Comparison of ENCODE assay signal across 8 cellular contexts in the genomic region with DNA sequence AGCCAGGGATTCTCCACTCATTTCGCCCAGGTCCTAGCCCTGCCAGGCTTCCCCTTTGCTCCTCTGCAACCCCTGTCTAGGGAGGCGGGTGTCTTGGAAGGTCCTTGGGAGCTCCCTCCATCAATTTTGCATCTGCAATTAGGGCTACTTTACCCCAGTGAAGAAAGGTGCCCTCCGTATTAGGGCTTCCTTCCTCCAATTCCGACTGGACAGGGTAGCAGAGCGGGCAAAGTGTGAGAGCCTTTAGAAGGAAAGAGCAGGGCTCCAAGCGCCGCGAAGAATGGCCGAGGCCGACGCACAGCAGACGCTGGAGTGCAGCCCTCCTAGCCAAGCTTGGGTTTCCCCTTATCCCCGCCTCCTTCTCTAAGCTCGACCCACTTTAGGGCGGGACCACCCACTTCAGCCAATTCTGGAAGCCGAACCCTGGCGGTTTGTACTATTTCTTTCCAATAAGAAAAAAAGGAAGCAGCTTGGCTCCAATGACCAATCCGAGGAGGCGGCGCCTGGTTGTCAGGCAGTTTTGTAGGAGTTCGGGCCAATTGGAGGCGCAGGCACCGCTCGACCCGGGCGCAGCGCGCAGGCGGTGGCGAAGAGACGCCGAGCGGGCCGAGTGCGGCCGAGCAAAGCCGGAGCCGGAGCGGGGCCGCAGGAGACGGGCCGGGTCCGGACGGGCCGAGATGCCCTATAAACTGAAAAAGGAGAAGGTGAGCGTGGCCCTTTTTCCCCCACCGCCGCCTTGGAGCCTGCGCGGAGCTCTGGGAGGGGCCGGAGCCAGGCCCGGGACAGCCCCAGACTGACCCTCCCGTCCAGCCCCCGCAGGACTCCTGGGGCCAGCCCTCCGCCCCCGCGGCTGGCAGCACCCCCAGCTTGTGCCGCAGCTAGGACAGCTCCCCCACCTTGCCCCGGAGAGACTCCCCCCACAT. TPM values are rescaled to one million over a fixed set of nuclear protein-coding genes. Genes with fewer than 3 reads are reported as not detected.
A peak's percentile ranks its signal among the peaks of the same experiment; 100 is the strongest.
DNase-seq lines count a peak whose midpoint lies in the region; ATAC-seq and TF ChIP-seq lines count a peak whose summit lies in the region.

A gene (plus strand): TSS at position 570 of the 923 bp plus-strand sequence. CDS start 108 bp downstream, at position 678.

- POLR2A ChIA-PET in activated CD4-positive, alpha-beta T cell treated with anti-CD3 and anti-CD28 coated beads for 36 hours (lab: Charles Lee) = interaction anchor here (0.6 to 1.6 kb wide), 12 partner anchors 9 to 280 kb away, joined by 3 to 15 read pairs (median 4); a partner anchor contains a TSS

- H3K9me3 Mint-ChIP-seq in activated CD4-positive, alpha-beta T cell treated with anti-CD3 and anti-CD28 coated beads for 36 hours (ENCODE audit: low read depth) = no peaks in the 10 kb centered on the region

- H3K4me3 Mint-ChIP-seq in activated CD4-positive, alpha-beta T cell treated with anti-CD3 and anti-CD28 coated beads for 36 hours = peak within 1 kb of the TSS; percentile 79

- intact Hi-C loops in activated CD4-positive, alpha-beta T cell treated with anti-CD3 and anti-CD28 coated beads for 36 hours (cut with DNase I, micrococcal nuclease) = loop anchor here (1.0 kb wide), 7 partner anchors 29 to 443 kb away; a partner anchor contains a TSS

- TF ChIP-seq CTCF in choroid plexus epithelial cell (conservative IDR thresholded peaks at IDR 0.05; ENCODE audit: low read depth, low read length) (no peak), kidney epithelial cell (IDR thresholded peaks at IDR 0.05; ENCODE audit: insufficient read depth, low read length, poor library complexity, severe bottlenecking) (no peak)

- H3K4me3 ChIP-seq in choroid plexus epithelial cell (ENCODE audit: low read depth, low read length) (peak within 1 kb of the TSS; percentile 87), kidney epithelial cell (ENCODE audit: low read depth, low read length) (peak within 1 kb of the TSS; percentile 62)

- no peaks in the 10 kb centered on the region for H3K36me3 ChIP-seq in kidney epithelial cell (ENCODE audit: control insufficient read depth, insufficient read depth, low read length)

- CTCF ChIA-PET in activated CD4-positive, alpha-beta T cell treated with anti-CD3 and anti-CD28 coated beads for 36 hours (lab: Charles Lee) = interaction anchor here (0.6 to 1.4 kb wide), 11 partner anchors 9 to 190 kb away, joined by 3 to 6 read pairs (median 3); a partner anchor contains a TSS

- ATAC-seq in HG03442 (IDR thresholded peaks at IDR 0.05; ENCODE audit: unreplicated experiment) = peak; percentile 91
- peak; percentile 92 for ATAC-seq in activated CD4-positive, alpha-beta T cell treated with anti-CD3 and anti-CD28 coated beads for 36 hours

- peaks cover 52% of the 10 kb centered on the region for H3K4me1 Mint-ChIP-seq in activated CD4-positive, alpha-beta T cell treated with anti-CD3 and anti-CD28 coated beads for 36 hours

- H3K27me3 ChIP-seq in kidney epithelial cell (ENCODE audit: control insufficient read depth, insufficient read depth, low read length) = no peaks in the 10 kb centered on the region

- peak; percentile 99 for DNase-seq in Ammon's horn (ENCODE audit: low spot score)
- DNase-seq in GM19238 (ENCODE audit: insufficient read length, low spot score) = peak; percentile 92
- peak; percentile 99 for DNase-seq in NCI-H524 (lab: John Stamatoyannopoulos, UW)
- DNase-seq in activated CD4-positive, alpha-beta T cell treated with anti-CD3 and anti-CD28 coated beads for 36 hours = peak; percentile 98
- peak; percentile 99 for DNase-seq in choroid plexus epithelial cell (ENCODE audit: low read depth)
- DNase-seq in kidney epithelial cell (ENCODE audit: low read depth) = peak; percentile 96
- DNase-seq in stimulated activated CD4-positive, alpha-beta T cell treated with anti-CD3 and anti-CD28 coated beads, Interleukin-15, amount 100 ng/mL, for 48 hours (ENCODE audit: low read depth in 2 of 2) = peak; percentile 96 to 97

- H3K27me3 Mint-ChIP-seq in activated CD4-positive, alpha-beta T cell treated with anti-CD3 and anti-CD28 coated beads for 36 hours = no peaks in the 10 kb centered on the region

- peak within 1 kb of the TSS; percentile 82 for H3K27ac Mint-ChIP-seq in activated CD4-positive, alpha-beta T cell treated with anti-CD3 and anti-CD28 coated beads for 36 hours

- peaks cover 9% of the 10 kb centered on the region for H3K36me3 Mint-ChIP-seq in activated CD4-positive, alpha-beta T cell treated with anti-CD3 and anti-CD28 coated beads for 36 hours (ENCODE audit: low read depth)

RNA-seq across cellular contexts. Expression of the gene that starts here (rescaled TPM):
- 10 to 100 TPM; 51.0 to 57.3 TPM for total RNA-seq in activated CD4-positive, alpha-beta T cell treated with anti-CD3 and anti-CD28 coated beads for 36 hours
- total RNA-seq in kidney epithelial cell = 33.4 and 66.2 TPM in 2 replicates

Comparison
In these comparisons a context has a peak if more than half of its experiments do, and no peak if none do; other contexts are left out.
1. Peak in every context shown above with its lines: DNase-seq, ATAC-seq and H3K4me3 ChIP-seq.